In the genomic region with DNA sequence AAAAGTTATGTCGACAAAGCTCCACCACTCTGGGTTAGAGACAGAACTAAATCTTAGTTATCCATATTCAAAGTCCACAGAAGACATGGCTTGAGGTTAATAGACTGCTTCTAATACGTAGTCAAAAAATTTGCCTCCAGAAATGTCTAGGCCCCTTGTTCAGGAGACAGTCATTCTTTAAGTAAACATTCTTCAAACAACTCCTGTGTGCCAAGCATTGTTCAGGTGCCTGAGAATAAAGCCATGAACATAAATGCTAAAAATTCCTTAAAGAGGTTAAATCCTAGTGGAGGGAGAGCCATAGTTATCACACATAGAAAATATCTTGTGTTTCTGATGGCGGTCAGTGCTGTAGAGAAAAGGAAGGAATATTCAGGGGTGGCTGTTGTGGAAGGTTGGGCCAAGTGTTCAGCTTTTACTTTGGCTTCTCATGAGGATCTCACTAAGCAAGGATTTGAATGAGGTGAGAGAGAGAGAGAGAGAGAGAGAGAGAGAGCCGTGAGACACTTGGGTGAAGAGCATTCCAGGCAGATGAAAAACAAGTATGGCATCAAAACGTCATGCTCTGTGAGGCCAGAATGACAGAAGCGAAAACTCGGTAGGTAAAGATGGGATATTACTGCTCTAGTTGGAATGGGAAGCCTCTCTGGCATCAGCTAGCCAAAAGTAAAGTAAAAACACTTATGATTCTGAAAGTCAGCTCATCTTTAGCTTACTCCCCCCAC, we compare ENCODE assay signal across 13 cellular contexts.
DNase-seq lines count a peak whose midpoint lies in the region; ATAC-seq and TF ChIP-seq lines count a peak whose summit lies in the region.
"Had no signal": no experiment of that assay in that cellular context is flagged by ENCODE, and none has a peak within 500 bp of the region (broad histone marks: within the 10 kb centered on the region; RNA-seq: fewer than 3 reads in every experiment).

No MANE protein-coding gene starts in this region.

- DNase-seq in DMS53 (lab: John Stamatoyannopoulos, UW), result peak; percentile 20
- no peak for DNase-seq in DMS53 treated with DMSO at 0.1 percent for 48 hours (lab: John Stamatoyannopoulos, UW; ENCODE audit: unreplicated experiment)
- peak; percentile 15 for DNase-seq in M059J (ENCODE audit: low read depth)
- DNase-seq in epithelial cell of esophagus (ENCODE audit: low read depth), result peak; percentile 15
- DNase-seq in upper lobe of right lung, result no peak
- no peak for DNase-seq in NCI-H187 (lab: John Stamatoyannopoulos, UW)
- no peak for DNase-seq in NCI-H345 (lab: John Stamatoyannopoulos, UW)
- no peak for DNase-seq in stimulated activated CD4-positive, alpha-beta T cell treated with anti-CD3 and anti-CD28 coated beads, Interleukin-1b, Interleukin-23, amount 100 ng/mL, for 48 hours
- DNase-seq: CD4-positive, CD25-positive, alpha-beta regulatory T cell; HCEC 1CT had no signal

- peak; percentile 51 for ATAC-seq in upper lobe of right lung
- ATAC-seq: GM12878 had no signal

- H3K9me3 ChIP-seq in upper lobe of right lung, result no peaks in the 10 kb centered on the region
- H3K9me3 ChIP-seq: BLaER1 treated with 17β-estradiol and CSF1 and Interleukin-3, amounts not matched to agents 10 nM and 100 nM had no signal

- TF ChIP-seq CTCF in epithelial cell of esophagus (IDR thresholded peaks at IDR 0.05; ENCODE audit: insufficient read depth, low read depth, low read length, missing control alignments) (no peak), upper lobe of right lung (IDR thresholded peaks at IDR 0.05) (no peak)

- H3K27me3 ChIP-seq in upper lobe of right lung, result no peaks in the 10 kb centered on the region
- H3K27me3 ChIP-seq: BLaER1 treated with 17β-estradiol and CSF1 and Interleukin-3, amounts not matched to agents 10 nM and 100 nM had no signal

- no peak overlapping the region for H3K4me3 ChIP-seq in epithelial cell of esophagus (ENCODE audit: low read length)
- no peak overlapping the region for H3K4me3 ChIP-seq in upper lobe of right lung
- H3K4me3 ChIP-seq: BLaER1 treated with 17β-estradiol and CSF1 and Interleukin-3, amounts not matched to agents 10 nM and 100 nM; GM12878 had no signal

- no peaks in the 10 kb centered on the region for H3K36me3 ChIP-seq in upper lobe of right lung
- H3K36me3 ChIP-seq: BLaER1 treated with 17β-estradiol and CSF1 and Interleukin-3, amounts not matched to agents 10 nM and 100 nM had no signal

- intact Hi-C loops in upper lobe of right lung (cut with DNase I), result no loop called here

- H3K4me1 ChIP-seq in upper lobe of right lung, result no peaks in the 10 kb centered on the region
- H3K4me1 ChIP-seq: BLaER1 treated with 17β-estradiol and CSF1 and Interleukin-3, amounts not matched to agents 10 nM and 100 nM had no signal

- no peak overlapping the region for H3K27ac ChIP-seq in upper lobe of right lung
- H3K27ac ChIP-seq: 22Rv1; BLaER1 treated with 17β-estradiol and CSF1 and Interleukin-3, amounts not matched to agents 10 nM and 100 nM had no signal

Comparison
In these comparisons a context has a peak if more than half of its experiments do, and no peak if none do; other contexts are left out.
1. DNase-seq: peak in DMS53 (single experiment), M059J (single experiment) and epithelial cell of esophagus (single experiment); none in DMS53 treated with DMSO at 0.1 percent for 48 hours (single experiment), upper lobe of right lung (single experiment), NCI-H187 (0 of 2), NCI-H345 (single experiment) and stimulated activated CD4-positive, alpha-beta T cell treated with anti-CD3 and anti-CD28 coated beads, Interleukin-1b, Interleukin-23, amount 100 ng/mL, for 48 hours (single experiment).